Comparison of ENCODE assay signal across 26 cellular contexts in genomic region chr1:116118471-116118870, GRCh38. TPM values are rescaled to one million over a fixed set of nuclear protein-coding genes. Genes with fewer than 3 reads are reported as not detected.
"Had no signal": no experiment of that assay in that cellular context is flagged by ENCODE, and none has a peak within 500 bp of the region (broad histone marks: within the 10 kb centered on the region; RNA-seq: fewer than 3 reads in every experiment).

No MANE protein-coding gene starts in this region.

- H3K4me3 ChIP-seq: esophagus squamous epithelium, neural progenitor cell, sigmoid colon, thoracic aorta, transverse colon, vagina had no signal

- H3K9me3 ChIP-seq: esophagus squamous epithelium, sigmoid colon, thoracic aorta, transverse colon, vagina had no signal

- DNase-seq: cerebellar nuclear complex; cortex of kidney; effector memory CD8-positive, alpha-beta T cell; erythroblast; esophagus squamous epithelium; foreskin melanocyte; glutamatergic neuron; kidney; left colon; mesendoderm; midbrain; naive thymus-derived CD4-positive, alpha-beta T cell; sigmoid colon; stimulated activated CD4-positive, alpha-beta T cell treated with anti-CD3 and anti-CD28 coated beads, Interleukin-2, amount 100 ng/mL, for 24 hours; stimulated activated CD4-positive, alpha-beta T cell treated with anti-CD3 and anti-CD28 coated beads, Interleukin-4, amount 100 ng/mL, for 4 hours; stimulated activated naive B cell treated with anti-CD40 and anti-IgM and Interleukin-4, amounts not matched to agents 10 μg/mL and 1 μg/mL and 100 μg/mL, for 72 hours; transverse colon had no signal

- H3K4me1 ChIP-seq: neural progenitor cell, parathyroid adenoma, sigmoid colon had no signal

- H3K36me3 ChIP-seq: neural progenitor cell, sigmoid colon, thoracic aorta, transverse colon, vagina had no signal

- H3K27me3 ChIP-seq: esophagus squamous epithelium, neural progenitor cell, sigmoid colon, transverse colon, vagina had no signal

- ATAC-seq: effector memory CD8-positive, alpha-beta T cell; left colon; naive thymus-derived CD4-positive, alpha-beta T cell; stimulated activated naive B cell treated with anti-CD40 and anti-IgM and Interleukin-4, amounts not matched to agents 10 μg/mL and 1 μg/mL and 100 μg/mL, for 72 hours had no signal

- H3K27ac ChIP-seq: esophagus squamous epithelium, neural progenitor cell, parathyroid adenoma, sigmoid colon, thoracic aorta, transverse colon, vagina had no signal

RNA-seq across cellular contexts. Expression of gene MAB21L3, which starts 7.3 kb away (rescaled TPM):
- total RNA-seq: dermis microvascular lymphatic vessel endothelial cell, lung microvascular endothelial cell, mucosa of gallbladder, progenitor cell of endocrine pancreas, skeletal muscle tissue, thoracic aorta had no signal
- polyA plus RNA-seq: naive thymus-derived CD4-positive, alpha-beta T cell had no signal
